Comparison of ENCODE assay signal across 8 cellular contexts in the genomic region with DNA sequence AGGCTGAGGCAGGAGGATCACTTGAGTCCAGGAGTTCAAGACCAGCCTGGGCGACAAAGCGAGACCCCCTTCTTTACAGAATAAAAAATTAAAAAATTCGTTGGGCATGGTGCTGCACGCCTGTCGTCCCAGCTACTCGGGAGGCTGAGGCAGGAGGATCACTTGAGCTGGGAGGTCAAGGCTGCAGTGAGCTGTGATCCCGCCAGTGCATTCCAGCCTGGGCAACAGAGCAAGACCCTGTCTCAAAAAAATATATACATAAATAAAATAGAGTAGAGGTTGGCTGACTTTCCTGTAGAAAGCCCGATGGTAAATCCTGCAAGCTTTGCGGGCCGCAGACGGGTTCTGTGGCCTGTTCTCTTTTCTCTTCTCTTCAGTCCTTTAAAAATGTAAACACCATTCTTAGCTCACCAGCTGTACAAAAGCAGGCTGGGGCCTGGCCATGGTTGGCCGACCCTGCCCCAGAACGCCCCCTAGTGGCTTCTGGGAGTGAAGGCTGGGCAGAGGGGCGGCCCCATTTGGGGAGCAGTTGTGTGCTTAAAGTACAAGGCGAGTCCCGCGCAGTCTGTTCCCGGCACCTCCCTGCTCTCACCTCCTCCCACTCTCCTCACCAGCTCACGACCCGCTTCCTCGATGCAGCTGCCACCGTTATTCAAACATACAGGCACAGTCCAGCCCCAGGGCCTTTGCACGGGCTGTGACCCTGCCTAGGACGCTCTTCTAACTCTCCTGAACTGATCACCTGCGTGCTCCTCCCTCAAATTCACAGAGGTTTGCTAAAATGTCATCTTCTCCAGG.
DNase-seq lines count a peak whose midpoint lies in the region; ATAC-seq, FAIRE-seq and TF ChIP-seq lines count a peak whose summit lies in the region.
"Not testable (repeated sequence)": the region's sequence is repeated elsewhere in the genome, so short reads cannot be mapped to it uniquely, and the experiment has no call there.

No MANE protein-coding gene starts in this region.

- TF ChIP-seq CTCF in AG04450 (IDR thresholded peaks at IDR 0.05; ENCODE audit: low read depth, low read length), result peak; percentile 65
- TF ChIP-seq CTCF in colonic mucosa (IDR thresholded peaks at IDR 0.05), result peak; percentile 49

- peaks cover 22% of the 10 kb centered on the region for H3K27me3 Mint-ChIP-seq in activated CD8-positive, alpha-beta memory T cell treated with anti-CD3 and anti-CD28 coated beads, Interleukin-2, amount 10 ng/mL, durations not matched to agents 7 days and 5 days

- H3K9me3 ChIP-seq in AG04450 (ENCODE audit: control insufficient read depth, insufficient read depth, low read length); colonic mucosa; small intestine (ENCODE audit: control insufficient read depth, low read depth): not testable (repeated sequence)

- intact Hi-C loops in colonic mucosa (cut with DNase I), result not testable (repeated sequence)

- FAIRE-seq in GM18507 (lab: Jason Lieb, UNC), result peak; percentile 79
- FAIRE-seq in small intestine (lab: Jason Lieb, UNC), result not testable (repeated sequence)

- not testable (repeated sequence) for H3K4me3 ChIP-seq in AG04450 (ENCODE audit: low read depth, low read length); colonic mucosa; small intestine (ENCODE audit: low read depth in 1 of 2, low read length in 2 of 2)

- not testable (repeated sequence) for H3K27ac ChIP-seq in AG04450 (ENCODE audit: low read depth, low read length); colonic mucosa; small intestine (ENCODE audit: low read depth in 1 of 2, low read length in 1 of 2)

- POLR2A ChIA-PET in AG04450 (lab: Yijun Ruan, JAX), result not testable (repeated sequence)

- CTCF ChIA-PET in AG04450 (lab: Charles Lee), result interaction anchor here (0.5 to 2.1 kb wide), 13 partner anchors 13 to 651 kb away, joined by 3 to 6 read pairs (median 3); a partner anchor contains a TSS
- CTCF ChIA-PET in activated CD8-positive, alpha-beta memory T cell treated with anti-CD3 and anti-CD28 coated beads, Interleukin-2, amount 10 ng/mL, durations not matched to agents 7 days and 5 days (lab: Charles Lee), result interaction anchor here (1.0 to 2.1 kb wide), 4 partner anchors 14 to 325 kb away, joined by 3 to 12 read pairs (median 6); a partner anchor contains a TSS

- not testable (repeated sequence) for H3K36me3 Mint-ChIP-seq in activated CD8-positive, alpha-beta memory T cell treated with anti-CD3 and anti-CD28 coated beads, Interleukin-2, amount 10 ng/mL, durations not matched to agents 7 days and 5 days

- ATAC-seq in activated CD8-positive, alpha-beta memory T cell treated with anti-CD3 and anti-CD28 coated beads, Interleukin-2, amount 10 ng/mL, durations not matched to agents 7 days and 5 days, result peak; percentile 80

- not testable (repeated sequence) for H3K4me1 ChIP-seq in colonic mucosa; small intestine (ENCODE audit: control insufficient read depth in 2 of 2, insufficient read depth in 1 of 2, low read depth in 1 of 2, low read length in 1 of 2)

- H3K4me3 Mint-ChIP-seq in activated CD8-positive, alpha-beta memory T cell treated with anti-CD3 and anti-CD28 coated beads, Interleukin-2, amount 10 ng/mL, durations not matched to agents 7 days and 5 days, result not testable (repeated sequence)

- WGBS in small intestine, 3 donors, result 64 to 71% (median 69%) methylated on average over 25 of the region's 25 CpGs

- not testable (repeated sequence) for H3K36me3 ChIP-seq in colonic mucosa; small intestine (ENCODE audit: control insufficient read depth in 2 of 2, insufficient read depth in 2 of 2, low read length in 2 of 2)

- not testable (repeated sequence) for H3K9ac ChIP-seq in colonic mucosa (ENCODE audit: low read depth in 2 of 2, low read length in 2 of 2)

- not testable (repeated sequence) for H3K27ac Mint-ChIP-seq in activated CD8-positive, alpha-beta memory T cell treated with anti-CD3 and anti-CD28 coated beads, Interleukin-2, amount 10 ng/mL, durations not matched to agents 7 days and 5 days

- peaks cover 15% of the 10 kb centered on the region for H3K4me1 Mint-ChIP-seq in activated CD8-positive, alpha-beta memory T cell treated with anti-CD3 and anti-CD28 coated beads, Interleukin-2, amount 10 ng/mL, durations not matched to agents 7 days and 5 days

- not testable (repeated sequence) for H3K9me3 Mint-ChIP-seq in activated CD8-positive, alpha-beta memory T cell treated with anti-CD3 and anti-CD28 coated beads, Interleukin-2, amount 10 ng/mL, durations not matched to agents 7 days and 5 days (ENCODE audit: low read depth)

- not testable (repeated sequence) for H3K27me3 ChIP-seq in AG04450 (ENCODE audit: control insufficient read depth, insufficient read depth, low read length); colonic mucosa; small intestine (ENCODE audit: control insufficient read depth in 2 of 2, insufficient read depth in 2 of 2, low read length in 2 of 2)

- not testable (repeated sequence) for DNase-seq in AG04450 (ENCODE audit: low read depth, low spot score); GM18507 (ENCODE audit: extremely low spot score, insufficient read length, low read depth)
- DNase-seq in HuH-7.5 (ENCODE audit: low spot score) (peak; percentile 38), RKO (ENCODE audit: low spot score) (peak; percentile 32), colonic mucosa (peak; percentile 29), islet precursor cell (peak; percentile 84), small intestine (peak; percentile 37)
- DNase-seq in activated CD8-positive, alpha-beta memory T cell treated with anti-CD3 and anti-CD28 coated beads, Interleukin-2, amount 10 ng/mL, durations not matched to agents 7 days and 5 days, result peak; percentile 74
